In genomic region chr11:110296226-110297081, GRCh38 we compare ENCODE assay signal across 1 cellular context.
TF ChIP-seq lines count a peak whose summit lies in the region.

Gene RDX (minus strand): TSS chr11:110296614. CDS start chr11:110279692, 16,922 bp downstream.

TF ChIP-seq in K562, 482 proteins besides CTCF, POLR2A, EP300 and RAD21 (continued from another document and continues in another):
- no peak for TF ChIP-seq PBX2 (CRISPR knock-in tag; IDR thresholded peaks at IDR 0.05; ENCODE audit: low read depth)
- TF ChIP-seq PBX2 (tag; conservative IDR thresholded peaks at IDR 0.05; ENCODE audit: low read depth): no peak
- TF ChIP-seq CTBP1 (IDR thresholded peaks at IDR 0.05; ENCODE audit: borderline replicate concordance): peak; percentile 93
- TF ChIP-seq TRIM28 (IDR thresholded peaks at IDR 0.05): no peak
- TF ChIP-seq ID3 (CRISPR knock-in tag; IDR thresholded peaks at IDR 0.05): no peak
- TF ChIP-seq ID3 (tag; IDR thresholded peaks at IDR 0.05): peak; percentile 35; the same call in 1 of the 2 replicates
- TF ChIP-seq MXD1 (CRISPR knock-in tag; IDR thresholded peaks at IDR 0.05; ENCODE audit: borderline replicate concordance, poor library complexity, severe bottlenecking): no peak
- no peak for TF ChIP-seq CBFA2T3 (IDR thresholded peaks at IDR 0.05)
- 0 out of 2 replicates have a peak, but pooled peaks have one; percentile 81 for TF ChIP-seq ILF3 (IDR thresholded peaks at IDR 0.05; ENCODE audit: borderline replicate concordance)
- TF ChIP-seq RBM17 (IDR thresholded peaks at IDR 0.05; ENCODE audit: borderline replicate concordance, low read depth, low read length): no peak
- no peak for TF ChIP-seq ZNF253 (CRISPR knock-in tag; conservative IDR thresholded peaks at IDR 0.05)
- no peak for TF ChIP-seq POU5F1 (IDR thresholded peaks at IDR 0.05; ENCODE audit: borderline replicate concordance, low read depth, low read length, partially characterized antibody)
- no peak for TF ChIP-seq CC2D1A (IDR thresholded peaks at IDR 0.05)
- TF ChIP-seq SRSF3 (IDR thresholded peaks at IDR 0.05; ENCODE audit: insufficient read depth, low read length): no peak
- no peak for TF ChIP-seq ELF2 (CRISPR knock-in tag; IDR thresholded peaks at IDR 0.05)
- TF ChIP-seq PYGO2 (tag; IDR thresholded peaks at IDR 0.05): no peak
- TF ChIP-seq PREB (CRISPR knock-in tag; IDR thresholded peaks at IDR 0.05): no peak
- no peak for TF ChIP-seq KAT2B (IDR thresholded peaks at IDR 0.05; ENCODE audit: low read depth, low read length)
- no peak for TF ChIP-seq E4F1 (CRISPR knock-in tag; IDR thresholded peaks at IDR 0.05; ENCODE audit: borderline replicate concordance)
- no peak for TF ChIP-seq MYBL2 (IDR thresholded peaks at IDR 0.05; ENCODE audit: low read depth)
- TF ChIP-seq MYBL2 (CRISPR knock-in tag; IDR thresholded peaks at IDR 0.05; ENCODE audit: borderline replicate concordance): no peak
- TF ChIP-seq SP2 (IDR thresholded peaks at IDR 0.05; ENCODE audit: extremely low read depth, low read depth, low read length, poor library complexity, severe bottlenecking): no peak
- TF ChIP-seq THRB (CRISPR knock-in tag; conservative IDR thresholded peaks at IDR 0.05): no peak
- TF ChIP-seq E2F4 (CRISPR knock-in tag; IDR thresholded peaks at IDR 0.05; ENCODE audit: low read depth): peak; percentile 36; the same call in 1 of the 2 replicates
- TF ChIP-seq NR2C2 (CRISPR knock-in tag; IDR thresholded peaks at IDR 0.05): no peak
- TF ChIP-seq NR2C2 (tag; IDR thresholded peaks at IDR 0.05): peak; percentile 21; the same call in 1 of the 2 replicates
- TF ChIP-seq PCBP1 (IDR thresholded peaks at IDR 0.05; ENCODE audit: low read depth, low read length, poor library complexity, severe bottlenecking): no peak
- TF ChIP-seq SIX5 (IDR thresholded peaks at IDR 0.05; ENCODE audit: borderline replicate concordance in 1 of 2, insufficient read depth in 1 of 2, low read depth in 1 of 2, low read length in 2 of 2): no peak
- TF ChIP-seq NUFIP1 (IDR thresholded peaks at IDR 0.05; ENCODE audit: partially characterized antibody): no peak
- no peak for TF ChIP-seq ARID3B (CRISPR knock-in tag; IDR thresholded peaks at IDR 0.05; ENCODE audit: borderline replicate concordance)
- TF ChIP-seq ZNF778 (CRISPR knock-in tag; IDR thresholded peaks at IDR 0.05): no peak
- TF ChIP-seq IRF9 (tag; IDR thresholded peaks at IDR 0.05): no peak
- TF ChIP-seq CXXC5 (CRISPR knock-in tag; IDR thresholded peaks at IDR 0.05): peak; percentile 88
- no peak for TF ChIP-seq TCF15 (CRISPR knock-in tag; IDR thresholded peaks at IDR 0.05)
- no peak for TF ChIP-seq ZNF324 (CRISPR knock-in tag; IDR thresholded peaks at IDR 0.05)
- TF ChIP-seq LEF1 (IDR thresholded peaks at IDR 0.05): no peak
- no peak for TF ChIP-seq ATF7 (IDR thresholded peaks at IDR 0.05)
- no peak for TF ChIP-seq SPI1 (IDR thresholded peaks at IDR 0.05; ENCODE audit: borderline replicate concordance, low read depth, low read length)
- no peak; the same call in 1 of the 2 replicates for TF ChIP-seq ZNF740 (CRISPR knock-in tag; IDR thresholded peaks at IDR 0.05)
- 0 out of 4 replicates have a peak, but pooled peaks of 1 of the 2 experiments have one; percentile 52 for TF ChIP-seq ZNF740 (tag; IDR thresholded peaks at IDR 0.05)
- TF ChIP-seq AFF1 (IDR thresholded peaks at IDR 0.05; ENCODE audit: low read depth in 1 of 2, partially characterized antibody in 2 of 2): no peak
- TF ChIP-seq RAD51 (IDR thresholded peaks at IDR 0.05; ENCODE audit: borderline replicate concordance, low read depth): no peak
- TF ChIP-seq DIDO1 (tag; IDR thresholded peaks at IDR 0.05; ENCODE audit: low read depth): no peak
- no peak for TF ChIP-seq PHB2 (IDR thresholded peaks at IDR 0.05; ENCODE audit: low read depth)
- no peak for TF ChIP-seq FOXM1 (IDR thresholded peaks at IDR 0.05; ENCODE audit: low read depth)
- peak; percentile 90; the same call in 1 of the 2 replicates for TF ChIP-seq FOXM1 (CRISPR knock-in tag; IDR thresholded peaks at IDR 0.05; ENCODE audit: low read depth)
- no peak for TF ChIP-seq CHD1 (IDR thresholded peaks at IDR 0.05; ENCODE audit: low read length)
- no peak for TF ChIP-seq ZNF232 (CRISPR knock-in tag; IDR thresholded peaks at IDR 0.05)
- 0 out of 2 replicates have a peak, but pooled peaks have one; percentile 40 for TF ChIP-seq ERF (CRISPR knock-in tag; IDR thresholded peaks at IDR 0.05)
- TF ChIP-seq MCM7 (IDR thresholded peaks at IDR 0.05): no peak
- no peak for TF ChIP-seq BRF1 (IDR thresholded peaks at IDR 0.05; ENCODE audit: borderline replicate concordance, extremely low read depth, insufficient read length)
